In genomic region chr19:16115309-16116039, GRCh38 we compare ENCODE assay signal across 1 cellular context.
TF ChIP-seq lines count a peak whose summit lies in the region.

No MANE protein-coding gene starts in this region.

TF ChIP-seq in HEK293, 187 proteins besides CTCF, POLR2A, EP300 and RAD21 (continued from another document):
- TF ChIP-seq ZNF18 (tag by site-specific recombination; IDR thresholded peaks at IDR 0.05): peak; percentile 90
